In the genomic region with DNA sequence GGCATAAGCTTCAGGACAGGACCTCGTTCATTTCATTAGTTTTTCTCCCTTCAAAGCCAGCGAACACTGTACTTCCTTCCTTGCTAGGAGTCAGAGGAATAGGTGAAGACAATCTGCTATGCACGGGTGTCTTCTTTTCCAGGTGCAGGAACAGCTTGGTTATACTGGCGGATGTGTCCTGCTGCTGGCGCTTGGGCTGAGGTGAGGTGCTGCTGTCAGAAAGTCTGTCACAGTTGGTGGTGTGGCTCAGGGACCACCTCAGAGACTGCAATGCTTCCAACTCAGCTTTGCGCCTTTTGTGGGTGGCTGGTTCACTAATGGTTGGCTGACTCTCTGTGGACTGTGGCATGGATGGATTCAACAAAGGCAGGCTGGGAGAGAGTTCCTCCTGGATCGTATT, we compare ENCODE assay signal across 27 cellular contexts.
"Had no signal": no experiment of that assay in that cellular context is flagged by ENCODE, and none has a peak within 500 bp of the region (broad histone marks: within the 10 kb centered on the region; RNA-seq: fewer than 3 reads in every experiment).

No MANE protein-coding gene starts in this region.

- H3K4me3 ChIP-seq: neural progenitor cell, ovary, psoas muscle, right lobe of liver, skin epidermis, smooth muscle cell, spleen, stomach, thoracic aorta, thyroid gland, tibial nerve, upper lobe of left lung, vagina had no signal

- H3K9me3 ChIP-seq: ovary, psoas muscle, right lobe of liver, spleen, stomach, thoracic aorta, thyroid gland, tibial nerve, upper lobe of left lung, vagina had no signal

- H3K9ac ChIP-seq: neural progenitor cell, parathyroid adenoma had no signal

- FAIRE-seq: urothelium cell line had no signal

- H3K4me2 ChIP-seq: neural progenitor cell, smooth muscle cell had no signal

- H3K79me2 ChIP-seq: parathyroid adenoma had no signal

- H3K36me3 ChIP-seq: neural progenitor cell, ovary, right lobe of liver, spleen, thoracic aorta, thyroid gland, upper lobe of left lung, vagina had no signal

- H3K27me3 ChIP-seq: neural progenitor cell, ovary, right lobe of liver, spleen, stomach, thyroid gland, tibial nerve, upper lobe of left lung, vagina had no signal

- H2AFZ ChIP-seq: neural progenitor cell, parathyroid adenoma had no signal

- DNase-seq: naive thymus-derived CD4-positive, alpha-beta T cell; natural killer cell; occipital lobe; ovary; posterior cingulate gyrus; psoas muscle; right cardiac atrium; right lobe of liver; spleen; stimulated activated CD4-positive, alpha-beta T cell treated with anti-CD3 and anti-CD28 coated beads, Interleukin-12 subunit alpha, Interleukin-12 subunit beta, amount 100 ng/mL, for 4 hours; stimulated activated CD4-positive, alpha-beta T cell treated with anti-CD3 and anti-CD28 coated beads, Interleukin-1b, Interleukin-23, amount 100 ng/mL, for 48 hours; stimulated activated CD4-positive, alpha-beta T cell treated with anti-CD3 and anti-CD28 coated beads, Interleukin-4, amount 100 ng/mL, for 1 hour; stimulated activated naive B cell treated with anti-CD40 and anti-IgM and Interleukin-4, amounts not matched to agents 10 μg/mL and 1 μg/mL and 100 μg/mL, for 72 hours; stimulated activated naive CD4-positive, alpha-beta T cell treated with Interleukin-2 at 50 U/mL for 16 hours; stomach; thyroid gland; trophoblast cell; upper lobe of left lung had no signal

- H3K4me1 ChIP-seq: neural progenitor cell, parathyroid adenoma, psoas muscle, right lobe of liver, spleen, stomach, thyroid gland, tibial nerve, upper lobe of left lung, vagina had no signal

- ATAC-seq: naive thymus-derived CD4-positive, alpha-beta T cell; natural killer cell; psoas muscle; right cardiac atrium; right lobe of liver; stimulated activated effector memory CD8-positive, alpha-beta T cell treated with anti-CD3 and anti-CD28 coated beads, Interleukin-12 subunit alpha, Interleukin-12 subunit beta, amount 100 ng/mL, for 72 hours; stimulated activated naive B cell treated with anti-CD40 and anti-IgM and Interleukin-4, amounts not matched to agents 10 μg/mL and 1 μg/mL and 100 μg/mL, for 72 hours had no signal

- H3K27ac ChIP-seq: neural progenitor cell, ovary, parathyroid adenoma, psoas muscle, right lobe of liver, skin epidermis, spleen, stomach, thoracic aorta, thyroid gland, tibial nerve, upper lobe of left lung, vagina had no signal
